In the genomic region with DNA sequence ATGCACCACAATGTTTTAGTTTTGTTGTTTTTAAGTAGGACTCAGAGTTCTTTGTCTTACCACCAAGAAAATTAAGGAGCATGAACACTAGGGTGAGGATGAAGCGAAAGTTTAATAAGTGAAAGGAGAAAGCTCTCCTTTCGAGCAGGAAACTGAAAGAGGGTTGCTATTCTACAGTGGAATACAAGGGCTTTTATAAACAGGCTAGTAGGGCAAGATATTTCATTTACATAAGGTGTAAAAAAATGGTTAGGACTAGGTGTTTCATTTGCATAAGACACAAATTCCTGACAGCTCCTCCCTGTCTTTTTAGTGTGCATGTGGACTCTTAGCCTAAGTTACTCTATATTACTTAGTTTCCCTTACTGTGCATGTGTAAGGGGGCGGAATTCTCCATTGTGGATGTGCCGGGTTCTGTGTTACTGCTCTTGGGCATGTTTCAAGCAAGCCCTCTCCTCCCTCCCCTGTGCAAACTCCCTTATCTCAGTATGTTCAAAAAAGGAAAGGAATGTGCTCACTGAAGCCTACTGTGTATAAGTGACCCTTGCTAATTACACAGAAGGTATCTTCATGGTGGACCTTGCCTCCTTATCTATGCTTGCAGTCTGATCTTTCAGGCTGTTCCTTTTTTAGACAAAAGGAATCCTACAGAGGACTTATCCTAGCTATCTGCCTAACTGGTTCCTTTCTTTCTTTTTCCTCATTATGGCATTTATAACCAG, we compare ENCODE assay signal across 20 cellular contexts. TPM values are rescaled to one million over a fixed set of nuclear protein-coding genes. Genes with fewer than 3 reads are reported as not detected.
"Had no signal": no experiment of that assay in that cellular context is flagged by ENCODE, and none has a peak within 500 bp of the region (broad histone marks: within the 10 kb centered on the region; RNA-seq: fewer than 3 reads in every experiment).

No MANE protein-coding gene starts in this region.

- H3K27me3 ChIP-seq: ascending aorta, sigmoid colon, uterus had no signal

- H3K27ac Mint-ChIP-seq: activated CD4-positive, alpha-beta memory T cell treated with anti-CD3 and anti-CD28 coated beads for 36 hours; activated CD4-positive, alpha-beta T cell treated with anti-CD3 and anti-CD28 coated beads for 36 hours; activated CD8-positive, alpha-beta memory T cell treated with anti-CD3 and anti-CD28 coated beads, Interleukin-2, amount 10 ng/mL, durations not matched to agents 7 days and 5 days; activated naive CD4-positive, alpha-beta T cell treated with anti-CD3 and anti-CD28 coated beads, Interleukin-2, amount 10 ng/mL, durations not matched to agents 7 days and 5 days; activated T-helper 2 cell treated with anti-CD3 and anti-CD28 coated beads, Interferon-gamma antibody, Interleukin-2, Interleukin-4, amounts not matched to agents 10 μg/mL and 5 μg/mL and 100 μg/mL, durations not matched to agents 14 hours and 24 hours and 36 hours; nephron progenitor cell; stimulated activated memory B cell treated with anti-CD40 and anti-IgM and Interleukin-4, amounts not matched to agents 10 μg/mL and 1 μg/mL and 100 μg/mL, for 72 hours; T-cell had no signal

- H3K4me1 ChIP-seq: psoas muscle had no signal

- H3K4me3 ChIP-seq: ascending aorta, psoas muscle, sigmoid colon, uterus had no signal

- ATAC-seq: activated CD4-positive, alpha-beta T cell treated with anti-CD3 and anti-CD28 coated beads for 36 hours; activated CD8-positive, alpha-beta memory T cell treated with anti-CD3 and anti-CD28 coated beads, Interleukin-2, amount 10 ng/mL, durations not matched to agents 7 days and 5 days; esophagus mucosa; psoas muscle; stimulated activated memory B cell treated with anti-CD40 and anti-IgM and Interleukin-4, amounts not matched to agents 10 μg/mL and 1 μg/mL and 100 μg/mL, for 72 hours; T-cell had no signal

- H3K27ac ChIP-seq: psoas muscle, uterus had no signal

- H3K9me3 Mint-ChIP-seq: activated CD4-positive, alpha-beta memory T cell treated with anti-CD3 and anti-CD28 coated beads for 36 hours; activated naive CD4-positive, alpha-beta T cell treated with anti-CD3 and anti-CD28 coated beads, Interleukin-2, amount 10 ng/mL, durations not matched to agents 7 days and 5 days; activated T-helper 2 cell treated with anti-CD3 and anti-CD28 coated beads, Interferon-gamma antibody, Interleukin-2, Interleukin-4, amounts not matched to agents 10 μg/mL and 5 μg/mL and 100 μg/mL, durations not matched to agents 14 hours and 24 hours and 36 hours; nephron progenitor cell; stimulated activated memory B cell treated with anti-CD40 and anti-IgM and Interleukin-4, amounts not matched to agents 10 μg/mL and 1 μg/mL and 100 μg/mL, for 72 hours had no signal

- H3K36me3 Mint-ChIP-seq: activated CD4-positive, alpha-beta memory T cell treated with anti-CD3 and anti-CD28 coated beads for 36 hours; activated CD8-positive, alpha-beta memory T cell treated with anti-CD3 and anti-CD28 coated beads, Interleukin-2, amount 10 ng/mL, durations not matched to agents 7 days and 5 days; activated naive CD4-positive, alpha-beta T cell treated with anti-CD3 and anti-CD28 coated beads, Interleukin-2, amount 10 ng/mL, durations not matched to agents 7 days and 5 days; stimulated activated memory B cell treated with anti-CD40 and anti-IgM and Interleukin-4, amounts not matched to agents 10 μg/mL and 1 μg/mL and 100 μg/mL, for 72 hours; T-cell had no signal

- H3K27me3 Mint-ChIP-seq: activated CD4-positive, alpha-beta memory T cell treated with anti-CD3 and anti-CD28 coated beads for 36 hours; activated CD4-positive, alpha-beta T cell treated with anti-CD3 and anti-CD28 coated beads for 36 hours; activated naive CD4-positive, alpha-beta T cell treated with anti-CD3 and anti-CD28 coated beads, Interleukin-2, amount 10 ng/mL, durations not matched to agents 7 days and 5 days; stimulated activated memory B cell treated with anti-CD40 and anti-IgM and Interleukin-4, amounts not matched to agents 10 μg/mL and 1 μg/mL and 100 μg/mL, for 72 hours had no signal

- H3K9me3 ChIP-seq: ascending aorta, psoas muscle, sigmoid colon, uterus had no signal

- H3K4me1 Mint-ChIP-seq: activated CD4-positive, alpha-beta T cell treated with anti-CD3 and anti-CD28 coated beads for 36 hours; activated CD8-positive, alpha-beta memory T cell treated with anti-CD3 and anti-CD28 coated beads, Interleukin-2, amount 10 ng/mL, durations not matched to agents 7 days and 5 days; activated naive CD4-positive, alpha-beta T cell treated with anti-CD3 and anti-CD28 coated beads, Interleukin-2, amount 10 ng/mL, durations not matched to agents 7 days and 5 days; nephron progenitor cell; stimulated activated memory B cell treated with anti-CD40 and anti-IgM and Interleukin-4, amounts not matched to agents 10 μg/mL and 1 μg/mL and 100 μg/mL, for 72 hours; T-cell had no signal

- H3K36me3 ChIP-seq: uterus had no signal

- H3K4me3 Mint-ChIP-seq: activated CD4-positive, alpha-beta memory T cell treated with anti-CD3 and anti-CD28 coated beads for 36 hours; activated CD4-positive, alpha-beta T cell treated with anti-CD3 and anti-CD28 coated beads for 36 hours; activated CD8-positive, alpha-beta memory T cell treated with anti-CD3 and anti-CD28 coated beads, Interleukin-2, amount 10 ng/mL, durations not matched to agents 7 days and 5 days; activated naive CD4-positive, alpha-beta T cell treated with anti-CD3 and anti-CD28 coated beads, Interleukin-2, amount 10 ng/mL, durations not matched to agents 7 days and 5 days; nephron progenitor cell; stimulated activated memory B cell treated with anti-CD40 and anti-IgM and Interleukin-4, amounts not matched to agents 10 μg/mL and 1 μg/mL and 100 μg/mL, for 72 hours; T-cell had no signal

- DNase-seq: activated CD4-positive, alpha-beta memory T cell treated with anti-CD3 and anti-CD28 coated beads for 36 hours; activated CD4-positive, alpha-beta T cell treated with anti-CD3 and anti-CD28 coated beads for 36 hours; activated CD8-positive, alpha-beta memory T cell treated with anti-CD3 and anti-CD28 coated beads, Interleukin-2, amount 10 ng/mL, durations not matched to agents 7 days and 5 days; activated naive CD4-positive, alpha-beta T cell treated with anti-CD3 and anti-CD28 coated beads, Interleukin-2, amount 10 ng/mL, durations not matched to agents 7 days and 5 days; activated T-cell treated with anti-CD3 and anti-CD28 coated beads, Interleukin-2, amount 50 U/mL, for 1 hour; nephron progenitor cell; psoas muscle; sigmoid colon; stimulated activated CD4-positive, alpha-beta T cell treated with anti-CD3 and anti-CD28 coated beads, Interleukin-12 subunit alpha, Interleukin-12 subunit beta, amount 100 ng/mL, for 4 hours; T-cell; T1000; uterus had no signal

RNA-seq across cellular contexts. Expression of gene TSHB, which starts 7.3 kb away (rescaled TPM):
- total RNA-seq: activated CD4-positive, alpha-beta memory T cell treated with anti-CD3 and anti-CD28 coated beads for 36 hours; activated CD4-positive, alpha-beta T cell treated with anti-CD3 and anti-CD28 coated beads for 36 hours; activated CD8-positive, alpha-beta memory T cell treated with anti-CD3 and anti-CD28 coated beads, Interleukin-2, amount 10 ng/mL, durations not matched to agents 7 days and 5 days; activated T-helper 2 cell treated with anti-CD3 and anti-CD28 coated beads, Interferon-gamma antibody, Interleukin-2, Interleukin-4, amounts not matched to agents 10 μg/mL and 5 μg/mL and 100 μg/mL, durations not matched to agents 14 hours and 24 hours and 36 hours; ascending aorta; esophagus mucosa; liver; mesenteric fat pad; omental fat pad; psoas muscle; sigmoid colon; T-cell; uterus had no signal
- polyA plus RNA-seq: keratinocyte, liver, psoas muscle, sigmoid colon had no signal
